In genomic region chr12:122495258-122495657, GRCh38 we compare ENCODE assay signal across 17 cellular contexts. TPM values are rescaled to one million over a fixed set of nuclear protein-coding genes. Genes with fewer than 3 reads are reported as not detected.
A peak's percentile ranks its signal among the peaks of the same experiment; 100 is the strongest.
DNase-seq lines count a peak whose midpoint lies in the region; ATAC-seq and TF ChIP-seq lines count a peak whose summit lies in the region.
"Had no signal": no experiment of that assay in that cellular context is flagged by ENCODE, and none has a peak within 500 bp of the region (broad histone marks: within the 10 kb centered on the region; RNA-seq: fewer than 3 reads in every experiment).

No MANE protein-coding gene starts in this region.

- H3K4me1 Mint-ChIP-seq in T-helper 1 cell treated with Interleukin-12 subunit alpha and Interleukin-12 subunit beta and Interleukin-4 antibody, amounts not matched to agents 30 μg/mL and 1 μg/mL, for 36 hours (ENCODE audit: low read depth): peaks cover 23% of the 10 kb centered on the region
- peaks cover 24 to 57% (median 35%) of the 10 kb centered on the region in 4 donors for H3K4me1 Mint-ChIP-seq in CD4-positive, CD25-positive, alpha-beta regulatory T cell
- H3K4me1 Mint-ChIP-seq in activated B cell treated with CpG ODN at 0.5 μM for 24 hours (peaks cover 44% of the 10 kb centered on the region), immature natural killer cell (peaks cover 22 to 42% of the 10 kb centered on the region in 2 donors)

- no peak for ATAC-seq in CD4-positive, CD25-positive, alpha-beta regulatory T cell (ENCODE audit: low read depth in 2 of 2)
- no peak for ATAC-seq in activated B cell treated with CpG ODN at 0.5 μM for 24 hours (ENCODE audit: low read depth)
- ATAC-seq: Right ventricle myocardium inferior had no signal

- TF ChIP-seq CTCF in activated B cell treated with CpG ODN at 0.5 μM for 24 hours (IDR thresholded peaks at IDR 0.05): no peak

- no peaks in the 10 kb centered on the region for H3K9me3 ChIP-seq in CD4-positive, CD25-positive, alpha-beta regulatory T cell (ENCODE audit: control insufficient read depth in 2 of 2, low read length in 2 of 2)
- H3K9me3 ChIP-seq: MG63 had no signal

- H3K4me1 ChIP-seq in CD4-positive, CD25-positive, alpha-beta regulatory T cell (ENCODE audit: control insufficient read depth, insufficient read depth, low read length, poor library complexity, severe bottlenecking): peaks cover 32% of the 10 kb centered on the region

- H3K27me3 ChIP-seq in CD4-positive, CD25-positive, alpha-beta regulatory T cell (ENCODE audit: control insufficient read depth, insufficient read depth, low read length): no peaks in the 10 kb centered on the region
- H3K27me3 ChIP-seq: MG63 had no signal

- DNase-seq in T-helper 1 cell (no peak), activated B cell treated with CpG ODN at 0.5 μM for 24 hours (no peak), mesenteric fat pad (ENCODE audit: low spot score) (peak; percentile 8), immature natural killer cell (no peak), SHP77 treated with DMSO at 0.1 percent for 48 hours (lab: John Stamatoyannopoulos, UW) (no peak), NCI-H187 treated with DMSO at 0.1 percent for 48 hours (lab: John Stamatoyannopoulos, UW) (no peak)
- DNase-seq in CD4-positive, CD25-positive, alpha-beta regulatory T cell: no peak
- DNase-seq: 8988T, DMS 273 treated with DMSO at 0.1 percent for 48 hours, MG63, NCI-H1092, NCI-H510A treated with DMSO at 0.1 percent for 48 hours, PC-9 had no signal

- POLR2A ChIA-PET in activated B cell treated with CpG ODN at 0.5 μM for 24 hours (lab: Charles Lee): no interaction called here

- H3K27me3 Mint-ChIP-seq in T-helper 1 cell treated with Interleukin-12 subunit alpha and Interleukin-12 subunit beta and Interleukin-4 antibody, amounts not matched to agents 30 μg/mL and 1 μg/mL, for 36 hours (ENCODE audit: low read depth): no peaks in the 10 kb centered on the region
- H3K27me3 Mint-ChIP-seq in CD4-positive, CD25-positive, alpha-beta regulatory T cell: no peaks in the 10 kb centered on the region
- H3K27me3 Mint-ChIP-seq in activated B cell treated with CpG ODN at 0.5 μM for 24 hours (no peaks in the 10 kb centered on the region), immature natural killer cell (ENCODE audit: low read depth in 3 of 3) (peaks cover 0 to 2% (median 0%) of the 10 kb centered on the region in 3 donors)

- H3K27ac Mint-ChIP-seq in T-helper 1 cell treated with Interleukin-12 subunit alpha and Interleukin-12 subunit beta and Interleukin-4 antibody, amounts not matched to agents 30 μg/mL and 1 μg/mL, for 36 hours: peak overlapping the region; percentile 67
- peak overlapping the region in 1 of 3 donors; percentile 62 for H3K27ac Mint-ChIP-seq in CD4-positive, CD25-positive, alpha-beta regulatory T cell
- H3K27ac Mint-ChIP-seq in activated B cell treated with CpG ODN at 0.5 μM for 24 hours: peak overlapping the region; percentile 1
- peak overlapping the region in 1 of 6 donors; percentile 9 for H3K27ac Mint-ChIP-seq in immature natural killer cell

- H3K36me3 Mint-ChIP-seq in T-helper 1 cell treated with Interleukin-12 subunit alpha and Interleukin-12 subunit beta and Interleukin-4 antibody, amounts not matched to agents 30 μg/mL and 1 μg/mL, for 36 hours (ENCODE audit: low read depth): peaks cover 32% of the 10 kb centered on the region
- peaks cover 23% of the 10 kb centered on the region for H3K36me3 Mint-ChIP-seq in CD4-positive, CD25-positive, alpha-beta regulatory T cell
- H3K36me3 Mint-ChIP-seq in activated B cell treated with CpG ODN at 0.5 μM for 24 hours (ENCODE audit: low read depth) (peaks cover 45% of the 10 kb centered on the region), immature natural killer cell (peaks cover 9 to 17% (median 15%) of the 10 kb centered on the region in 3 donors)

- H3K4me3 Mint-ChIP-seq in T-helper 1 cell treated with Interleukin-12 subunit alpha and Interleukin-12 subunit beta and Interleukin-4 antibody, amounts not matched to agents 30 μg/mL and 1 μg/mL, for 36 hours: peak overlapping the region; percentile 21
- peak overlapping the region in 3 of 4 donors; percentile 19 to 54 (median 43) for H3K4me3 Mint-ChIP-seq in CD4-positive, CD25-positive, alpha-beta regulatory T cell
- H3K4me3 Mint-ChIP-seq in activated B cell treated with CpG ODN at 0.5 μM for 24 hours: no peak overlapping the region
- peak overlapping the region in 1 of 5 donors; percentile 27 for H3K4me3 Mint-ChIP-seq in immature natural killer cell

- no peaks in the 10 kb centered on the region for H3K9me3 Mint-ChIP-seq in T-helper 1 cell treated with Interleukin-12 subunit alpha and Interleukin-12 subunit beta and Interleukin-4 antibody, amounts not matched to agents 30 μg/mL and 1 μg/mL, for 36 hours
- no peaks in the 10 kb centered on the region for H3K9me3 Mint-ChIP-seq in CD4-positive, CD25-positive, alpha-beta regulatory T cell
- H3K9me3 Mint-ChIP-seq in activated B cell treated with CpG ODN at 0.5 μM for 24 hours: no peaks in the 10 kb centered on the region
- H3K9me3 Mint-ChIP-seq in immature natural killer cell: no peaks in the 10 kb centered on the region

- H3K36me3 ChIP-seq in CD4-positive, CD25-positive, alpha-beta regulatory T cell (ENCODE audit: control insufficient read depth, insufficient read depth, low read length): peaks cover 26% of the 10 kb centered on the region

- CTCF ChIA-PET in activated B cell treated with CpG ODN at 0.5 μM for 24 hours (lab: Charles Lee): interaction anchor here (1.2 kb wide), 1 partner anchor 96 kb away, joined by 6 read pairs; no protein-coding TSS in a partner anchor

- no peak overlapping the region for H3K27ac ChIP-seq in CD4-positive, CD25-positive, alpha-beta regulatory T cell (ENCODE audit: insufficient read depth, low read length, poor library complexity, severe bottlenecking)
- H3K27ac ChIP-seq: KMS-11, PC-9, SK-N-MC had no signal

- H3K4me3 ChIP-seq in CD4-positive, CD25-positive, alpha-beta regulatory T cell (ENCODE audit: low read depth, low read length): no peak overlapping the region
- H3K4me3 ChIP-seq: MG63, PC-9, SK-N-MC had no signal

- intact Hi-C loops in activated B cell treated with CpG ODN at 0.5 μM for 24 hours (cut with micrococcal nuclease): no loop called here

RNA-seq across cellular contexts. Expression of gene ZCCHC8, which starts 5.5 kb away (rescaled TPM):
- 66.1 TPM for total RNA-seq in CD4-positive, CD25-positive, alpha-beta regulatory T cell
- polyA plus RNA-seq in CD4-positive, CD25-positive, alpha-beta regulatory T cell: 10 to 100 TPM; 11.8 to 17.4 (median 14.0) TPM
- total RNA-seq in activated B cell treated with CpG ODN at 0.5 μM for 24 hours: 39.8 and 48.0 TPM in 2 replicates
- total RNA-seq in mesenteric fat pad: 14.9 TPM
- 10 to 100 TPM in 1 of 3 donors, 1 to 10 TPM in 2; 2.4 to 13.2 (median 5.6) TPM for polyA plus RNA-seq in immature natural killer cell

RNA-seq across cellular contexts. Expression of gene RSRC2, which starts 31.5 kb away (rescaled TPM):
- 293 TPM for total RNA-seq in CD4-positive, CD25-positive, alpha-beta regulatory T cell
- 10 to 100 TPM; 28.3 to 37.5 (median 32.2) TPM for polyA plus RNA-seq in CD4-positive, CD25-positive, alpha-beta regulatory T cell
- 106 and 126 TPM in 2 replicates for total RNA-seq in activated B cell treated with CpG ODN at 0.5 μM for 24 hours
- 55.2 TPM for total RNA-seq in mesenteric fat pad
- polyA plus RNA-seq in immature natural killer cell: 10 to 100 TPM; 13.0 to 50.7 (median 14.1) TPM

RNA-seq across cellular contexts. Expression of gene KNTC1, which starts 31.8 kb away (rescaled TPM):
- total RNA-seq in CD4-positive, CD25-positive, alpha-beta regulatory T cell: 27.8 TPM
- polyA plus RNA-seq in CD4-positive, CD25-positive, alpha-beta regulatory T cell: 1 to 10 TPM; 2.1 to 8.0 (median 3.3) TPM
- total RNA-seq in activated B cell treated with CpG ODN at 0.5 μM for 24 hours: 45.5 and 64.0 TPM in 2 replicates
- 8.5 TPM for total RNA-seq in mesenteric fat pad
- 1 to 10 TPM; 1.1 to 3.3 (median 1.4) TPM for polyA plus RNA-seq in immature natural killer cell
